ENCODE assay signal across 8 cellular contexts in the genomic region with DNA sequence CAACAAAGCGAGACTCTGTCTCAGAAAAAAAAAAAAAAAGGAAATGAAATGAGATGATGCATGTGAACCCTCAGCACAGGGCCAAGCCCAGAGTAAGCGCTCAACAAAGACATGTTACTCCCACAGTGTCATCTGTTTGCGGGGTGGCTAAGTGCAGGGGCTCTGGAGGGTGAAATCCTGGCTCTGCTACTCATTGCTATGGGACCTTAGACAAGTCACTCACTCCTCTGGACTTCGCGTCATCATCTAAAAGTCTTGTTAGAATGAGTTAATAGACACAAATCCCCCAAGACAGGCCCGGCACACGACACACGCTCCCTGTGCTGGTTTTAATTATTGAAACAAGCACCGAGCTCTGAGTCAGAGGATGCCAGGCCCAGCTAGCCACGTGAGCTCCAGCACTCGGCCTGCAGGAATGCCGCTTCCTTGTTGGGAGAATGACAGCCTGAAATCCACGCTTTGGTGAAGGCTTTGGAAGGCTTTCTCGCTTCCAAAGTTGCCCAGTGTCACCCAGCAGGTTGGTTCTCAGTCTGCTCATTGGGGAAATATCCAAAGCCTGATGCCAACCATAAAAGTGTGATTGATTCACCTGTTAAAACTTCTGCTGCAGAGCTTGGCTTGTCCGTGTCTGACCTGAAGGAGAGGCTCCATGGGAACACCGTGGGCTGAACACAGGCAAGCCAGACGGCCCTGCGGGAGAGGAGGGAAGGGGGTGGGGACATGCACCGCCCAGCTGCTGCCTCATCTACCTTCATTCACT. TPM values are rescaled to one million over a fixed set of nuclear protein-coding genes. Genes with fewer than 3 reads are reported as not detected.
DNase-seq lines count a peak whose midpoint lies in the region; ATAC-seq and TF ChIP-seq lines count a peak whose summit lies in the region.

No MANE protein-coding gene starts in this region.

- no peaks in the 10 kb centered on the region for H3K36me3 ChIP-seq in skeletal muscle tissue (ENCODE audit: control insufficient read depth in 3 of 3, insufficient read depth in 3 of 3, low read length in 3 of 3)

- peaks cover 32 to 47% (median 45%) of the 10 kb centered on the region in 3 donors for H3K4me1 ChIP-seq in skeletal muscle tissue (ENCODE audit: control insufficient read depth in 3 of 3, insufficient read depth in 3 of 3, low read length in 3 of 3)

- peaks cover 0 to 6% (median 4%) of the 10 kb centered on the region in 3 donors for H3K4me1 Mint-ChIP-seq in T-cell

- DNase-seq in GOT3 (lab: John Stamatoyannopoulos, UW) = peak; percentile 15
- DNase-seq in RWPE1 (ENCODE audit: low spot score) = peak; percentile 82
- DNase-seq in fibroblast of peridontal ligament (ENCODE audit: extremely low read depth) = peak; percentile 97
- DNase-seq in T-cell = no peak
- no peak for DNase-seq in GM13976 (ENCODE audit: low spot score)
- no peak for DNase-seq in HEK293T (ENCODE audit: extremely low spot score)

- no peak overlapping the region for H3K4me3 Mint-ChIP-seq in T-cell

- H3K4me3 ChIP-seq in skeletal muscle tissue (ENCODE audit: low read length in 3 of 3) = peak overlapping the region in 2 of 3 donors; percentile 4 to 22

- no peaks in the 10 kb centered on the region for H3K36me3 Mint-ChIP-seq in T-cell

- POLR2A ChIA-PET in RWPE1 (lab: Yijun Ruan, JAX; ENCODE audit: low non-redundant PET) (interaction anchor here (0.6 to 0.7 kb wide), 2 partner anchors 36 to 84 kb away, joined by 3 read pairs; a partner anchor contains a TSS), T-cell (lab: Charles Lee) (no interaction called here), HEK293T (lab: Yijun Ruan, JAX) (no interaction called here)

- TF ChIP-seq CTCF in RWPE1 (conservative IDR thresholded peaks at IDR 0.05; ENCODE audit: low read depth) (no peak), GM13976 (IDR thresholded peaks at IDR 0.05; ENCODE audit: borderline replicate concordance, control extremely low read depth, extremely low read depth, insufficient read depth, missing control alignments) (no peak)

- peaks cover 8 to 21% of the 10 kb centered on the region in 2 donors for H3K27me3 Mint-ChIP-seq in T-cell

- H3K27ac ChIP-seq in RWPE1 (peak overlapping the region; percentile 84), skeletal muscle tissue (ENCODE audit: low read depth, low read length) (peak overlapping the region; percentile 10)

- ATAC-seq in T-cell (replicated peaks in 1 of 4) = no peak
- no peak for ATAC-seq in GM19035 (IDR thresholded peaks at IDR 0.05; ENCODE audit: unreplicated experiment)

- H3K9me3 ChIP-seq in skeletal muscle tissue (ENCODE audit: control insufficient read depth in 3 of 3, low read length in 3 of 3) = no peaks in the 10 kb centered on the region

- CTCF ChIA-PET in RWPE1 (lab: Yijun Ruan, JAX) (interaction anchor here (0.5 kb wide), 1 partner anchor 56 kb away, joined by 3 read pairs; no protein-coding TSS in a partner anchor), T-cell (lab: Charles Lee) (interaction anchor here in 1 of 2 donors (0.6 kb wide), 1 partner anchor 634 kb away, joined by 4 read pairs; no protein-coding TSS in a partner anchor), HEK293T (lab: Yijun Ruan, JAX) (no interaction called here)

- no peak overlapping the region for H3K27ac Mint-ChIP-seq in T-cell

- no peaks in the 10 kb centered on the region for H3K9me3 Mint-ChIP-seq in T-cell

- H3K27me3 ChIP-seq in skeletal muscle tissue (ENCODE audit: control insufficient read depth in 3 of 3, insufficient read depth in 3 of 3, low read length in 3 of 3) = no peaks in the 10 kb centered on the region

- H3K9ac ChIP-seq in skeletal muscle tissue (ENCODE audit: low read depth in 1 of 3, low read length in 3 of 3) = peak overlapping the region in 2 of 3 donors; percentile 51 to 68

- in situ Hi-C loops in GM13976 (cut with MboI; ENCODE audit: low sequenced_read_pairs, unreplicated experiment) = no loop called here

TF ChIP-seq in HEK293T, 16 proteins besides CTCF, POLR2A, EP300 and RAD21:
- TF ChIP-seq HDGF (IDR thresholded peaks at IDR 0.05; ENCODE audit: borderline replicate concordance) = no peak
- no peak for TF ChIP-seq FOXM1 (IDR thresholded peaks at IDR 0.05; ENCODE audit: borderline replicate concordance)
- no peak for TF ChIP-seq TARDBP (IDR thresholded peaks at IDR 0.05)
- TF ChIP-seq, protein P1, sequence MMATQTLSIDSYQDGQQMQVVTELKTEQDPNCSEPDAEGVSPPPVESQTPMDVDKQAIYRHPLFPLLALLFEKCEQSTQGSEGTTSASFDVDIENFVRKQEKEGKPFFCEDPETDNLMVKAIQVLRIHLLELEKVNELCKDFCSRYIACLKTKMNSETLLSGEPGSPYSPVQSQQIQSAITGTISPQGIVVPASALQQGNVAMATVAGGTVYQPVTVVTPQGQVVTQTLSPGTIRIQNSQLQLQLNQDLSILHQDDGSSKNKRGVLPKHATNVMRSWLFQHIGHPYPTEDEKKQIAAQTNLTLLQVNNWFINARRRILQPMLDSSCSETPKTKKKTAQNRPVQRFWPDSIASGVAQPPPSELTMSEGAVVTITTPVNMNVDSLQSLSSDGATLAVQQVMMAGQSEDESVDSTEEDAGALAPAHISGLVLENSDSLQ (IDR thresholded peaks at IDR 0.05) = no peak
TF ChIP-seq in HEK293T: peak in this region for 0.

RNA-seq across cellular contexts. Expression of a gene that starts 36.7 kb away (rescaled TPM):
- total RNA-seq in skeletal muscle tissue (61.1 TPM), T-cell (100 to 1,000 TPM; 137 to 183 (median 160) TPM)

Comparison
In these comparisons a context has a peak if more than half of its experiments do, and no peak if none do; other contexts are left out.
1. DNase-seq: peak in GOT3 (single experiment), RWPE1 (single experiment) and fibroblast of peridontal ligament (single experiment); none in T-cell (0 of 34), GM13976 (single experiment) and HEK293T (single experiment).